Comparison of ENCODE assay signal across 8 cellular contexts in genomic region chr19:11422163-11423068, GRCh38. TPM values are rescaled to one million over a fixed set of nuclear protein-coding genes. Genes with fewer than 3 reads are reported as not detected.
DNase-seq lines count a peak whose midpoint lies in the region; ATAC-seq and TF ChIP-seq lines count a peak whose summit lies in the region.

No MANE protein-coding gene starts in this region.

- H4K20me1 ChIP-seq in PC-9 (ENCODE audit: insufficient read depth): no peaks in the 10 kb centered on the region

- no TSS peak for BruUV-seq in PC-9 (replicated peaks; lab: Mats Ljungman, UMichigan)

- H3K4me1 Mint-ChIP-seq in CD8-positive, alpha-beta memory T cell: peaks cover 32 to 51% (median 37%) of the 10 kb centered on the region in 3 donors

- peak overlapping the region; percentile 43 for H3K4me3 ChIP-seq in CD8-positive, alpha-beta memory T cell (ENCODE audit: low read length)
- H3K4me3 ChIP-seq in PC-9 (peak overlapping the region; percentile 49), psoas muscle (peak overlapping the region; percentile 45), aorta (ENCODE audit: low read length in 2 of 2) (no peak overlapping the region)

- H2AFZ ChIP-seq in PC-9: peak overlapping the region; percentile 88

- H3K4me3 Mint-ChIP-seq in CD8-positive, alpha-beta memory T cell: peak overlapping the region; percentile 70 to 86 (median 80)

- CTCF ChIA-PET in CD8-positive, alpha-beta memory T cell (lab: Charles Lee): interaction anchor here (1.6 to 2.0 kb wide), 3 partner anchors 39 to 60 kb away, joined by 5 to 10 read pairs (median 5); no protein-coding TSS in a partner anchor
- CTCF ChIA-PET in PC-9 (lab: Charles Lee): interaction anchor here (0.5 to 1.3 kb wide), 3 partner anchors 43 to 129 kb away, joined by 3 to 8 read pairs (median 6); no protein-coding TSS in a partner anchor

- intact Hi-C loops in PC-9 (cut with micrococcal nuclease; ENCODE audit: unreplicated experiment) (loop anchor here (1.0 to 5.0 kb wide), 2 partner anchors 13 to 45 kb away; partner anchors contain the start of genes ODAD3 and PRKCSH), Right ventricle myocardium superior (cut with DNase I) (no loop called here), psoas muscle (cut with DNase I) (loop anchor here in 1 of 2 donors (5.0 kb wide), 1 partner anchor 40 kb away; the partner anchor contains the start of gene EPOR), aorta (cut with DNase I) (loop anchor here in 1 of 2 donors (5.0 kb wide), 1 partner anchor 40 kb away; the partner anchor contains the start of gene EPOR)

- H3K36me3 ChIP-seq in CD8-positive, alpha-beta memory T cell (ENCODE audit: insufficient read depth, low read length): no peaks in the 10 kb centered on the region
- H3K36me3 ChIP-seq in PC-9 (ENCODE audit: low read depth) (no peaks in the 10 kb centered on the region), psoas muscle (ENCODE audit: insufficient read depth in 1 of 2, low read depth in 1 of 2) (no peaks in the 10 kb centered on the region), aorta (ENCODE audit: control insufficient read depth in 1 of 2, insufficient read depth in 2 of 2, low read length in 1 of 2) (no peaks in the 10 kb centered on the region)

- TF ChIP-seq CTCF in PC-9 (conservative IDR thresholded peaks at IDR 0.05) (no peak), psoas muscle (IDR thresholded peaks at IDR 0.05) (no peak)

- peaks cover 61% of the 10 kb centered on the region for H3F3A ChIP-seq in PC-9 (ENCODE audit: insufficient read depth, low read depth)

- H3K27ac Mint-ChIP-seq in CD8-positive, alpha-beta memory T cell: peak overlapping the region in 5 of 8 donors; percentile 43 to 78 (median 50)

- H3K36me3 Mint-ChIP-seq in CD8-positive, alpha-beta memory T cell: no peaks in the 10 kb centered on the region

- H3K9me3 Mint-ChIP-seq in CD8-positive, alpha-beta memory T cell: no peaks in the 10 kb centered on the region

- peak; percentile 52 to 77 (median 69) for DNase-seq in CD8-positive, alpha-beta memory T cell
- DNase-seq in PC-9 (peak; percentile 92 to 98), activated gamma-delta T cell (lab: John Stamatoyannopoulos, UW) (peak; percentile 51), Right ventricle myocardium superior (peak; percentile 88), psoas muscle (peak; percentile 70 to 86), aorta (peak; percentile 93 to 94), SW 1271 (lab: John Stamatoyannopoulos, UW) (no peak)

- H3K27me3 Mint-ChIP-seq in CD8-positive, alpha-beta memory T cell: peaks cover 43 to 58% of the 10 kb centered on the region in 2 donors

- peaks cover 36% of the 10 kb centered on the region for H3K27me3 ChIP-seq in CD8-positive, alpha-beta memory T cell (ENCODE audit: insufficient read depth, low read length, poor library complexity, severe bottlenecking)
- H3K27me3 ChIP-seq in PC-9 (ENCODE audit: insufficient read depth, low read depth) (no peaks in the 10 kb centered on the region), psoas muscle (ENCODE audit: insufficient read depth in 3 of 3, low read length in 2 of 3) (peaks cover 0 to 64% (median 28%) of the 10 kb centered on the region in 3 donors), aorta (ENCODE audit: control insufficient read depth in 1 of 2, insufficient read depth in 2 of 2, low read length in 1 of 2) (no peaks in the 10 kb centered on the region)

- 5 to 11% (median 6%) methylated on average over 44 to 56 of the region's 56 CpGs for whole genome bisulfite sequencing in psoas muscle, 3 donors
- 5 to 8% methylated on average over 47 to 56 of the region's 56 CpGs for WGBS in aorta, 2 donors

- no peak overlapping the region for H3K27ac ChIP-seq in CD8-positive, alpha-beta memory T cell (ENCODE audit: low read depth, low read length)
- H3K27ac ChIP-seq in PC-9 (peak overlapping the region; percentile 47), psoas muscle (no peak overlapping the region), aorta (ENCODE audit: low read depth in 1 of 2, low read length in 2 of 2) (peak overlapping the region in 1 of 2 donors; percentile 1)

- no peaks in the 10 kb centered on the region for H3K9me2 ChIP-seq in PC-9 (ENCODE audit: insufficient read depth)

- ATAC-seq in GM21786 (IDR thresholded peaks at IDR 0.05; ENCODE audit: unreplicated experiment): peak; percentile 66
- peak; percentile 54 for ATAC-seq in Right ventricle myocardium superior (ENCODE audit: poor library complexity)
- ATAC-seq in psoas muscle: peak; percentile 57 to 70 (median 64)
- ATAC-seq in aorta (ENCODE audit: low FRiP score): peak; percentile 72

- no peaks in the 10 kb centered on the region for H3K9me3 ChIP-seq in CD8-positive, alpha-beta memory T cell (ENCODE audit: low read length)
- H3K9me3 ChIP-seq in PC-9 (ENCODE audit: insufficient read depth, low read depth) (no peaks in the 10 kb centered on the region), psoas muscle (no peaks in the 10 kb centered on the region), aorta (ENCODE audit: control insufficient read depth, low read length) (no peaks in the 10 kb centered on the region)

- H3K79me2 ChIP-seq in PC-9 (ENCODE audit: low read depth): peaks cover 5% of the 10 kb centered on the region; the same call in 1 of the 2 replicates

- H3K4me1 ChIP-seq in CD8-positive, alpha-beta memory T cell (ENCODE audit: insufficient read depth, low read length): peaks cover 37% of the 10 kb centered on the region
- peaks cover 23% of the 10 kb centered on the region for H3K4me1 ChIP-seq in PC-9 (replicated peaks; ENCODE audit: insufficient read depth)
- no peaks in the 10 kb centered on the region for H3K4me1 ChIP-seq in psoas muscle
- no peaks in the 10 kb centered on the region for H3K4me1 ChIP-seq in aorta (ENCODE audit: control insufficient read depth in 1 of 2, insufficient read depth in 2 of 2, low read length in 2 of 2)

- peak overlapping the region; percentile 81 for H3K4me2 ChIP-seq in PC-9

- POLR2A ChIA-PET in CD8-positive, alpha-beta memory T cell (lab: Charles Lee): interaction anchor here (1.0 kb wide), 1 partner anchor 41 kb away, joined by 4 read pairs; no protein-coding TSS in a partner anchor
- POLR2A ChIA-PET in PC-9 (lab: Charles Lee; ENCODE audit: unreplicated experiment): interaction anchor here (0.7 to 1.6 kb wide), 3 partner anchors 13 to 83 kb away, joined by 4 to 6 read pairs (median 5); partner anchors contain the start of genes ODAD3, PRKCSH and ZNF653

RNA-seq across cellular contexts. Expression of gene RGL3, which starts 3.3 kb away (rescaled TPM):
- not detected for total RNA-seq in CD8-positive, alpha-beta memory T cell
- polyA plus RNA-seq in CD8-positive, alpha-beta memory T cell: not detected
- total RNA-seq in PC-9 (2021): 100 and 125 TPM in 2 replicates
- 8.6 TPM for total RNA-seq in Right ventricle myocardium superior
- 1 to 10 TPM; 1.6 to 6.4 (median 3.0) TPM for total RNA-seq in psoas muscle
- 1 to 10 TPM; 1.2 to 2.4 (median 2.2) TPM for polyA plus RNA-seq in psoas muscle
- 10 to 100 TPM; 30.2 to 51.6 TPM for total RNA-seq in aorta
- polyA plus RNA-seq in aorta: 10 to 100 TPM; 14.5 to 78.5 TPM

RNA-seq across cellular contexts. Expression of gene ODAD3, which starts 12.5 kb away (rescaled TPM):
- total RNA-seq in CD8-positive, alpha-beta memory T cell: under 1 TPM; 0.11 to 0.24 TPM
- not detected for polyA plus RNA-seq in CD8-positive, alpha-beta memory T cell
- total RNA-seq in PC-9 (2021) (0.15 and 0.39 TPM in 2 replicates), Right ventricle myocardium superior (0.65 TPM), psoas muscle (under 1 TPM in 2 of 4 donors, not detected in 2; 0.13 to 0.17 TPM), aorta (1 to 10 TPM in 1 of 2 donors, under 1 TPM in 1; 0.49 to 1.8 TPM)
- polyA plus RNA-seq in psoas muscle (under 1 TPM; 0.09 to 0.87 (median 0.20) TPM), aorta (1 to 10 TPM; 1.4 to 2.6 TPM)

RNA-seq across cellular contexts. Expression of gene PRKCSH, which starts 13.0 kb away (rescaled TPM):
- 100 to 1,000 TPM; 262 to 272 TPM for total RNA-seq in CD8-positive, alpha-beta memory T cell
- 60.7 TPM for polyA plus RNA-seq in CD8-positive, alpha-beta memory T cell
- total RNA-seq in PC-9 (2021) (410 and 412 TPM in 2 replicates), Right ventricle myocardium superior (105 TPM), psoas muscle (10 to 100 TPM; 60.9 to 98.4 (median 74.6) TPM), aorta (100 to 1,000 TPM; 168 to 207 TPM)
- polyA plus RNA-seq in psoas muscle (10 to 100 TPM; 48.5 to 59.7 (median 59.7) TPM), aorta (100 to 1,000 TPM in 1 of 2 donors, 10 to 100 TPM in 1; 90.2 to 168 TPM)

RNA-seq across cellular contexts. Expression of gene EPOR, which starts 38.3 kb away (rescaled TPM):
- 1 to 10 TPM; 3.4 to 3.6 TPM for total RNA-seq in CD8-positive, alpha-beta memory T cell
- polyA plus RNA-seq in CD8-positive, alpha-beta memory T cell: 8.0 TPM
- total RNA-seq in PC-9 (2021) (7.3 and 10.0 TPM in 2 replicates), Right ventricle myocardium superior (9.2 TPM), psoas muscle (1 to 10 TPM; 1.0 to 2.1 (median 1.7) TPM), aorta (10 to 100 TPM in 1 of 2 donors, 1 to 10 TPM in 1; 7.4 to 13.1 TPM)
- polyA plus RNA-seq in psoas muscle (1 to 10 TPM; 1.7 to 2.1 (median 2.1) TPM), aorta (10 to 100 TPM in 1 of 2 donors, under 1 TPM in 1; 0.63 to 32.4 TPM)

RNA-seq across cellular contexts. Expression of gene SWSAP1, which starts 48.0 kb away (rescaled TPM):
- total RNA-seq in CD8-positive, alpha-beta memory T cell: 1 to 10 TPM; 2.1 to 2.2 TPM
- polyA plus RNA-seq in CD8-positive, alpha-beta memory T cell: 7.0 TPM
- total RNA-seq in PC-9 (2021) (4.6 and 4.8 TPM in 2 replicates), Right ventricle myocardium superior (1.2 TPM), psoas muscle (1 to 10 TPM; 1.1 to 1.7 (median 1.4) TPM), aorta (1 to 10 TPM; 1.5 to 1.7 TPM)
- polyA plus RNA-seq in psoas muscle (1 to 10 TPM; 2.1 to 3.9 (median 2.3) TPM), aorta (1 to 10 TPM in 1 of 2 donors, under 1 TPM in 1; 0.50 to 5.7 TPM)

Comparison
In these comparisons a context has a peak if more than half of its experiments do, and no peak if none do; other contexts are left out.
1. DNase-seq: peak in CD8-positive, alpha-beta memory T cell (5 of 5), PC-9 (2 of 2), activated gamma-delta T cell (single experiment), Right ventricle myocardium superior (single experiment), psoas muscle (2 of 2) and aorta (2 of 2); none in SW 1271 (0 of 2).
2. H3K4me3 ChIP-seq: peak in CD8-positive, alpha-beta memory T cell (single experiment), PC-9 (single experiment) and psoas muscle (single experiment); none in aorta (0 of 2).
3. Peak in every context shown above with its lines, with median percentiles within 50 percentile points of each other: ATAC-seq.